In the genomic region with DNA sequence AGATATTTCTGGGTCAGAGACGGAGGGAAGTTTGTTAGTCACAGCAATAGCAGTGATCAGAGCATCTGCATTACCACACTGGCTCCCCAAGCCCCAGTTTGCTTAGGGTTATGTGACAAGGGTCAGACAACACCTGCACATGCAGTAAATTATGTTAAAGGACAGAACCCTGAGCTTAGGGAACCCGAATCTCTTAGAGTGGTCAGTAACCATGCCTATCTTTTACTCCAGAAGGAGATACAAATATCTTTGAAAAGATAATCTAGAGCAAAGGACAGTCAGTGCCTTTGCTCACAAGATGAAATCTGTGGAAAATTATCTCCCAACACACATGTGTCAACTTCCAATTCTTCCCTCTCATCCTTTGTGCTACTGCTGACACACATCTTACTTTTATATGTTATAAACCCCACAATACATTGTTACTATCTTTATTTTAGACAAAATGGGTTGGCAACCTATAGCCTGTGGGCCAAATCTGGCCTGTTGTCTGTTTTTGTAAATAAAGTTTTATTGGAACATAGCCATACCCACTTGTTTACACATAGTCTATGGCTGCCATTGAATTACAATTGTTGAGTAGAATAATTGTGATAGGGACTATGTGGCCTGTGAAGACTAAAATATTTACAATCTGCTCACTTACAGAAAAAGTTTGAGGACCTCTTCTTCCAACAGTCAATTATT, we compare ENCODE assay signal across 26 cellular contexts.
"Had no signal": no experiment of that assay in that cellular context is flagged by ENCODE, and none has a peak within 500 bp of the region (broad histone marks: within the 10 kb centered on the region; RNA-seq: fewer than 3 reads in every experiment).

No MANE protein-coding gene starts in this region.

- H3K4me3 ChIP-seq: colonic mucosa, coronary artery, dorsolateral prefrontal cortex, esophagus muscularis mucosa, esophagus squamous epithelium, gastrocnemius medialis, gastroesophageal sphincter, heart left ventricle, heart right ventricle, hepatocyte had no signal

- H3K9me3 ChIP-seq: colonic mucosa, esophagus muscularis mucosa, gastrocnemius medialis, gastroesophageal sphincter had no signal

- H3K79me2 ChIP-seq: hepatocyte had no signal

- H3K4me1 ChIP-seq: colonic mucosa, esophagus muscularis mucosa, esophagus squamous epithelium, foreskin keratinocyte, gastrocnemius medialis, gastroesophageal sphincter, heart left ventricle, heart right ventricle had no signal

- H3K27me3 ChIP-seq: colonic mucosa, dorsolateral prefrontal cortex, esophagus muscularis mucosa, esophagus squamous epithelium, foreskin keratinocyte, gastrocnemius medialis, gastroesophageal sphincter, heart left ventricle, heart right ventricle, hepatocyte had no signal

- ATAC-seq: effector memory CD8-positive, alpha-beta T cell; esophagus mucosa; foreskin keratinocyte; gastrocnemius medialis; gastroesophageal sphincter; heart left ventricle; heart right ventricle had no signal

- H3K4me2 ChIP-seq: hepatocyte had no signal

- H3K27ac ChIP-seq: colonic mucosa, coronary artery, dorsolateral prefrontal cortex, epithelial cell of prostate, esophagus muscularis mucosa, esophagus squamous epithelium, foreskin keratinocyte, gastrocnemius medialis, gastroesophageal sphincter, heart left ventricle, heart right ventricle, hepatocyte had no signal

- H2AFZ ChIP-seq: hepatocyte had no signal

- FAIRE-seq: endothelial cell of umbilical vein, frontal cortex had no signal

- DNase-seq: colonic mucosa; cortex of kidney; dermis blood vessel endothelial cell; dorsolateral prefrontal cortex; effector CD4-positive, alpha-beta T cell; effector CD8-positive, alpha-beta T cell; effector memory CD4-positive, alpha-beta T cell; effector memory CD8-positive, alpha-beta T cell; endodermal cell; esophagus squamous epithelium; foreskin fibroblast; foreskin keratinocyte; foreskin melanocyte; gastrocnemius medialis; glutamatergic neuron; head of caudate nucleus; heart left ventricle; heart right ventricle had no signal

- H3K36me3 ChIP-seq: colonic mucosa, gastrocnemius medialis had no signal
